In genomic region chr4:6944311-6945051, GRCh38 we compare ENCODE assay signal across 14 cellular contexts. TPM values are rescaled to one million over a fixed set of nuclear protein-coding genes. Genes with fewer than 3 reads are reported as not detected.
DNase-seq lines count a peak whose midpoint lies in the region; ATAC-seq and TF ChIP-seq lines count a peak whose summit lies in the region.
"Had no signal": no experiment of that assay in that cellular context is flagged by ENCODE, and none has a peak within 500 bp of the region (broad histone marks: within the 10 kb centered on the region; RNA-seq: fewer than 3 reads in every experiment).

No MANE protein-coding gene starts in this region.

- TF ChIP-seq CTCF in GM23338 (conservative IDR thresholded peaks at IDR 0.05; ENCODE audit: low read depth in 2 of 2) (no peak), nephron (IDR thresholded peaks at IDR 0.05; ENCODE audit: unreplicated experiment in 3 of 3) (no peak)

- no peak overlapping the region; the same call in 1 of the 2 replicates for H3K4me2 ChIP-seq in GM23338

- H4K20me1 ChIP-seq in GM23338 (replicated peaks; ENCODE audit: insufficient read depth) = peaks cover 7% of the 10 kb centered on the region

- H3K27ac Mint-ChIP-seq in GM23338 (peak overlapping the region; percentile 77), nephron (peak overlapping the region; percentile 89 to 99 (median 95))

- ATAC-seq in GM23338 = peak; percentile 11
- ATAC-seq in Right ventricle myocardium inferior = no peak

- H3K9me3 Mint-ChIP-seq in GM23338 (no peaks in the 10 kb centered on the region), nephron (no peaks in the 10 kb centered on the region)

- no peak overlapping the region; the same call in 2 of the 3 replicates for H3K4me3 Mint-ChIP-seq in GM23338
- no peak overlapping the region for H3K4me3 Mint-ChIP-seq in nephron

- intact Hi-C loops in Right ventricle myocardium inferior (cut with DNase I) = no loop called here

- 0 out of 2 replicates have a peak, but pooled peaks cover 4% of the 10 kb centered on the region for H3F3A ChIP-seq in GM23338 (replicated peaks; ENCODE audit: low read depth)

- no peaks in the 10 kb centered on the region for H3K9me2 ChIP-seq in GM23338 (ENCODE audit: insufficient read depth)

- no peaks in the 10 kb centered on the region for H3K27me3 ChIP-seq in GM23338 (ENCODE audit: insufficient read depth)
- H3K27me3 ChIP-seq: heart right ventricle had no signal

- peak; percentile 46 for DNase-seq in A172 (ENCODE audit: low spot score)
- no peak for DNase-seq in GM23338 (ENCODE audit: low spot score)
- no peak for DNase-seq in SIG-M5 (lab: John Stamatoyannopoulos, UW)
- DNase-seq in LoVo (ENCODE audit: low spot score) = no peak
- DNase-seq in Right ventricle myocardium inferior (ENCODE audit: missing footprints) = no peak
- no peak for DNase-seq in COLO668 (lab: John Stamatoyannopoulos, UW; ENCODE audit: unreplicated experiment)
- DNase-seq: activated CD4-positive, CD25-positive, alpha-beta regulatory T cell; activated gamma-delta T cell; heart right ventricle; MV-4-11; NCI-H510A treated with DMSO at 0.1 percent for 48 hours had no signal

- peaks cover 40% of the 10 kb centered on the region for H3K4me1 ChIP-seq in GM23338 (ENCODE audit: insufficient read depth)

- no peaks in the 10 kb centered on the region for H3K36me3 ChIP-seq in GM23338 (ENCODE audit: insufficient read depth)
- H3K36me3 ChIP-seq: heart right ventricle had no signal

- no peak overlapping the region for H2AFZ ChIP-seq in GM23338

- H3K4me1 Mint-ChIP-seq in GM23338 = peaks cover 56% of the 10 kb centered on the region
- peaks cover 54% of the 10 kb centered on the region for H3K4me1 Mint-ChIP-seq in nephron

- H3K27me3 Mint-ChIP-seq in GM23338 (ENCODE audit: insufficient read depth, low read depth, poor library complexity) = peaks cover 4% of the 10 kb centered on the region
- peaks cover 11% of the 10 kb centered on the region for H3K27me3 Mint-ChIP-seq in nephron (ENCODE audit: low read depth)

- H3K36me3 Mint-ChIP-seq in GM23338 (ENCODE audit: low read depth) = no peaks in the 10 kb centered on the region
- no peaks in the 10 kb centered on the region for H3K36me3 Mint-ChIP-seq in nephron (ENCODE audit: low read depth)

- H3K27ac ChIP-seq in GM23338 (ENCODE audit: low read depth) = peak overlapping the region; percentile 86; the same call in 1 of the 2 replicates
- H3K27ac ChIP-seq in cingulate gyrus (ENCODE audit: low read depth, low read length) = peak overlapping the region; percentile 32
- H3K27ac ChIP-seq: SK-N-MC had no signal

- no peak overlapping the region for H3K4me3 ChIP-seq in GM23338
- H3K4me3 ChIP-seq: heart right ventricle, SK-N-MC had no signal

- peaks cover 56% of the 10 kb centered on the region for H3K79me2 ChIP-seq in GM23338 (replicated peaks; ENCODE audit: insufficient read depth)

TF ChIP-seq in GM23338, 12 proteins besides CTCF, POLR2A, EP300 and RAD21:
- TF ChIP-seq JUNB (IDR thresholded peaks at IDR 0.05; ENCODE audit: unreplicated experiment) (no peak), CREB1 (CRISPR knock-in tag; IDR thresholded peaks at IDR 0.05; ENCODE audit: low read depth) (no peak)

RNA-seq across cellular contexts. Expression of gene TBC1D14, which starts 34.9 kb away (rescaled TPM):
- total RNA-seq in A172 (2014; rRNA removed; shearing (Covaris generic)) = 54.7 and 59.1 TPM in 2 replicates
- 59.7 and 66.3 TPM in 2 replicates for total RNA-seq in GM23338 (2014; rRNA removed; shearing (Covaris generic))
- polyA plus RNA-seq in GM23338 (2016; fragmentation: Nextera tagmentation; extraction: Ambion mirVana) = 15.8 and 18.2 TPM in 2 replicates
- 36.1 TPM for total RNA-seq in Right ventricle myocardium inferior
